Comparison of ENCODE assay signal across 9 cellular contexts in genomic region chr9:8644571-8644970, GRCh38.
"Had no signal": no experiment of that assay in that cellular context is flagged by ENCODE, and none has a peak within 500 bp of the region (broad histone marks: within the 10 kb centered on the region; RNA-seq: fewer than 3 reads in every experiment).

No MANE protein-coding gene starts in this region.

- H3K9ac ChIP-seq: GM23248 had no signal

- DNase-seq: GM23248, GOT3, H7, H9, HCEC 1CT, HFFc6 had no signal

- ATAC-seq: GM23338, HCT116 had no signal

- H2AFZ ChIP-seq: GM23248, GM23338 had no signal

- H3K27ac ChIP-seq: GM23248 had no signal

- H3K4me3 ChIP-seq: GM23248, GM23338, HAP-1 had no signal

- H3K4me1 ChIP-seq: HAP-1 had no signal

- H3K36me3 ChIP-seq: HAP-1 had no signal

- H3K9me3 ChIP-seq: HAP-1 had no signal

- H3K4me2 ChIP-seq: GM23338 had no signal
